ENCODE assay signal across 15 cellular contexts in genomic region chr3:147397155-147397888, GRCh38. TPM values are rescaled to one million over a fixed set of nuclear protein-coding genes. Genes with fewer than 3 reads are reported as not detected.
DNase-seq lines count a peak whose midpoint lies in the region; ATAC-seq and TF ChIP-seq lines count a peak whose summit lies in the region.
"Had no signal": no experiment of that assay in that cellular context is flagged by ENCODE, and none has a peak within 500 bp of the region (broad histone marks: within the 10 kb centered on the region; RNA-seq: fewer than 3 reads in every experiment).

No MANE protein-coding gene starts in this region.

- no peak for DNase-seq in activated CD4-positive, alpha-beta T cell treated with anti-CD3 and anti-CD28 coated beads, Interleukin-2, amount 10 ng/mL, durations not matched to agents 24 days and 14 days
- no peak for DNase-seq in activated CD4-positive, alpha-beta T cell treated with anti-CD3 and anti-CD28 coated beads for 1 hour
- DNase-seq in cerebellar cortex (ENCODE audit: low spot score) (peak; percentile 95), iPS-NIHi11 (ENCODE audit: low spot score) (peak; percentile 62), smooth muscle cell of the brain vasculature (ENCODE audit: low read depth, low spot score) (peak; percentile 98), NCI-H774 (lab: John Stamatoyannopoulos, UW) (no peak), mucosa of descending colon (no peak)
- DNase-seq: 8988T; activated naive CD4-positive, alpha-beta T cell; cortex of kidney; NCI-H2029; Right ventricle myocardium superior had no signal

- H3K36me3 Mint-ChIP-seq in activated CD4-positive, alpha-beta T cell treated with anti-CD3 and anti-CD28 coated beads, Interleukin-2, amount 10 ng/mL, durations not matched to agents 24 days and 14 days (ENCODE audit: low read depth): no peaks in the 10 kb centered on the region

- intact Hi-C loops in activated CD4-positive, alpha-beta T cell treated with anti-CD3 and anti-CD28 coated beads, Interleukin-2, amount 10 ng/mL, durations not matched to agents 24 days and 14 days (cut with micrococcal nuclease): loop anchor here (2.0 kb wide), 1 partner anchor 15 kb away; no protein-coding TSS in a partner anchor
- intact Hi-C loops in mucosa of descending colon (cut with DNase I, micrococcal nuclease): no loop called here

- no peaks in the 10 kb centered on the region for H3K4me1 ChIP-seq in mucosa of descending colon (ENCODE audit: low read depth)

- H3K9me3 Mint-ChIP-seq in activated CD4-positive, alpha-beta T cell treated with anti-CD3 and anti-CD28 coated beads, Interleukin-2, amount 10 ng/mL, durations not matched to agents 24 days and 14 days: peaks cover 6% of the 10 kb centered on the region

- H3K4me1 Mint-ChIP-seq in activated CD4-positive, alpha-beta T cell treated with anti-CD3 and anti-CD28 coated beads, Interleukin-2, amount 10 ng/mL, durations not matched to agents 24 days and 14 days: peaks cover 4% of the 10 kb centered on the region

- H3K36me3 ChIP-seq in mucosa of descending colon (ENCODE audit: low read depth): no peaks in the 10 kb centered on the region
- H3K36me3 ChIP-seq: spleen had no signal

- ATAC-seq in SK-N-SH treated with all-trans-retinoic acid at 6 μM for 48 hours (no peak), mucosa of descending colon (no peak)
- ATAC-seq: HCT116 had no signal

- no peaks in the 10 kb centered on the region for H3K9me3 ChIP-seq in mucosa of descending colon

- H3K27me3 Mint-ChIP-seq in activated CD4-positive, alpha-beta T cell treated with anti-CD3 and anti-CD28 coated beads, Interleukin-2, amount 10 ng/mL, durations not matched to agents 24 days and 14 days: peaks cover 66% of the 10 kb centered on the region

- no peak for TF ChIP-seq CTCF in mucosa of descending colon (IDR thresholded peaks at IDR 0.05)

- H3K4me3 Mint-ChIP-seq in activated CD4-positive, alpha-beta T cell treated with anti-CD3 and anti-CD28 coated beads, Interleukin-2, amount 10 ng/mL, durations not matched to agents 24 days and 14 days: no peak overlapping the region

- no peak overlapping the region for H3K4me3 ChIP-seq in mucosa of descending colon
- H3K4me3 ChIP-seq: spleen had no signal

- H3K27ac Mint-ChIP-seq in activated CD4-positive, alpha-beta T cell treated with anti-CD3 and anti-CD28 coated beads, Interleukin-2, amount 10 ng/mL, durations not matched to agents 24 days and 14 days: peak overlapping the region; percentile 37

TF ChIP-seq in SK-N-SH treated with all-trans-retinoic acid at 6 μM for 48 hours, 23 proteins besides CTCF, POLR2A, EP300 and RAD21:
- TF ChIP-seq CSRNP3 (CRISPR knock-in tag; IDR thresholded peaks at IDR 0.05): no peak
- TF ChIP-seq BACH2 (CRISPR knock-in tag; IDR thresholded peaks at IDR 0.05; ENCODE audit: borderline replicate concordance): no peak
- no peak for TF ChIP-seq ZNF565 (CRISPR knock-in tag; conservative IDR thresholded peaks at IDR 0.05; ENCODE audit: low read depth)
- no peak for TF ChIP-seq TOX (CRISPR knock-in tag; IDR thresholded peaks at IDR 0.05; ENCODE audit: borderline replicate concordance)
- TF ChIP-seq ISL1 (CRISPR knock-in tag; IDR thresholded peaks at IDR 0.05): no peak
- TF ChIP-seq ZNF8 (CRISPR knock-in tag; IDR thresholded peaks at IDR 0.05): no peak
- no peak for TF ChIP-seq TSHZ2 (CRISPR knock-in tag; IDR thresholded peaks at IDR 0.05)
- TF ChIP-seq PPARA (CRISPR knock-in tag; IDR thresholded peaks at IDR 0.05; ENCODE audit: borderline replicate concordance): no peak
- no peak for TF ChIP-seq GLIS3 (CRISPR knock-in tag; IDR thresholded peaks at IDR 0.05)
- no peak for TF ChIP-seq PATZ1 (CRISPR knock-in tag; IDR thresholded peaks at IDR 0.05; ENCODE audit: borderline replicate concordance)
- TF ChIP-seq ZC3H10 (CRISPR knock-in tag; IDR thresholded peaks at IDR 0.05): no peak
- no peak for TF ChIP-seq ZFP3 (CRISPR knock-in tag; IDR thresholded peaks at IDR 0.05)
- no peak for TF ChIP-seq ZNF70 (CRISPR knock-in tag; IDR thresholded peaks at IDR 0.05)
- TF ChIP-seq CREB5 (CRISPR knock-in tag; IDR thresholded peaks at IDR 0.05; ENCODE audit: low read depth): no peak
TF ChIP-seq in SK-N-SH treated with all-trans-retinoic acid at 6 μM for 48 hours: peak in this region for 0.

RNA-seq across cellular contexts. Expression of gene ZIC4, which starts 9.0 kb away (rescaled TPM):
- not detected in 2 replicates for total RNA-seq in activated CD4-positive, alpha-beta T cell treated with anti-CD3 and anti-CD28 coated beads, Interleukin-2, amount 10 ng/mL, durations not matched to agents 24 days and 14 days
- not detected for total RNA-seq in mucosa of descending colon
- total RNA-seq: Right ventricle myocardium superior, spleen had no signal

RNA-seq across cellular contexts. Expression of gene ZIC1, which starts 11.8 kb away (rescaled TPM):
- total RNA-seq in activated CD4-positive, alpha-beta T cell treated with anti-CD3 and anti-CD28 coated beads, Interleukin-2, amount 10 ng/mL, durations not matched to agents 24 days and 14 days: not detected in 2 replicates
- under 1 TPM in 1 of 3 donors, not detected in 2; 0.48 TPM for total RNA-seq in mucosa of descending colon
- total RNA-seq: Right ventricle myocardium superior, spleen had no signal

Comparison
In these comparisons a context has a peak if more than half of its experiments do, and no peak if none do; other contexts are left out.
1. DNase-seq: peak in cerebellar cortex (single experiment), iPS-NIHi11 (single experiment) and smooth muscle cell of the brain vasculature (single experiment); none in activated CD4-positive, alpha-beta T cell treated with anti-CD3 and anti-CD28 coated beads, Interleukin-2, amount 10 ng/mL, durations not matched to agents 24 days and 14 days (single experiment), activated CD4-positive, alpha-beta T cell treated with anti-CD3 and anti-CD28 coated beads for 1 hour (single experiment), NCI-H774 (single experiment) and mucosa of descending colon (0 of 3).